ENCODE assay signal across 18 cellular contexts in the genomic region with DNA sequence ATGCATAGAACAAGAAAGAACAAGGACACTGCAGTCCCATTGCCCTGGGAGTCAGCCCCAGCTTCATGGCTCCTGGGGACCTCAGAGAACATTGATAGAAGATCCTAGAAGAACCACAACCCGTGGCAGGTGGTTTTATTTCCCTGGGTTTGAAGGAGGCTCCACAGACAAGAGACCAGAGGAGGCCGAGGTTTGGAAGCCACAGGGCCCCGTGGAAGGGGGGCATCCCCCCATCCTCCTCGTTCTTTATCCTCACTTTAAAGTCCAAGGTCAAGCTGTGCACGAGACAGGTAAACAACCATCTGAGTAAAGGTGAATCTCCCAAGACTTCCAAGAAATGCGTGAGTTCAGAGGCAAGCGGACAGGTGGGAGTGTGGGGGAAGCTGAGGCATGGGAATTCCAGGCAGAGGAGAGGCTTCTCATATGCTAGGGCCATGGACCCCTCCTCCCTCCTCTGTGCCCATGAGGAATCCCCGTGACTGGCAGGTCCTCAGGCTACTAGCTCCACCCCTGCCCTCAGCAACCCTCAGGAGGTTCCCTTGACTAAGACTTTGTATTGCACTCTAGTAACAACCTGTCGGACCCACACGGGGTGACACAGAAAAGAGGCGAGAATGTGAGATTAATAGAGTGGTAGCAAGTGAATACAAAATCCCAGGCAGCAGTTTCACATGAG. TPM values are rescaled to one million over a fixed set of nuclear protein-coding genes. Genes with fewer than 3 reads are reported as not detected.
A peak's percentile ranks its signal among the peaks of the same experiment; 100 is the strongest.
DNase-seq lines count a peak whose midpoint lies in the region; ATAC-seq and TF ChIP-seq lines count a peak whose summit lies in the region.
"Had no signal": no experiment of that assay in that cellular context is flagged by ENCODE, and none has a peak within 500 bp of the region (broad histone marks: within the 10 kb centered on the region; RNA-seq: fewer than 3 reads in every experiment).

No MANE protein-coding gene starts in this region.

- CTCF ChIA-PET in naive thymus-derived CD4-positive, alpha-beta T cell (lab: Charles Lee) = no interaction called here

- H3K9me3 ChIP-seq in right cardiac atrium (ENCODE audit: control insufficient read depth, low read length) (no peaks in the 10 kb centered on the region), upper lobe of right lung (no peaks in the 10 kb centered on the region)
- no peaks in the 10 kb centered on the region for H3K9me3 ChIP-seq in naive thymus-derived CD4-positive, alpha-beta T cell (ENCODE audit: control insufficient read depth in 2 of 3, low read length in 3 of 3)

- no peaks in the 10 kb centered on the region for H3K9me3 Mint-ChIP-seq in naive thymus-derived CD4-positive, alpha-beta T cell
- H3K9me3 Mint-ChIP-seq: activated naive CD4-positive, alpha-beta T cell treated with anti-CD3 and anti-CD28 coated beads, Interleukin-2, amount 50 U/mL, for 24 hours had no signal

- H3K4me1 Mint-ChIP-seq in naive thymus-derived CD4-positive, alpha-beta T cell = peaks cover 10 to 24% (median 14%) of the 10 kb centered on the region in 7 donors

- H3K27ac ChIP-seq in right cardiac atrium (ENCODE audit: low read length) (peak overlapping the region; percentile 55), coronary artery (peak overlapping the region in 1 of 2 donors; percentile 71), upper lobe of right lung (peak overlapping the region; percentile 82)
- H3K27ac ChIP-seq in naive thymus-derived CD4-positive, alpha-beta T cell (ENCODE audit: low read depth, low read length) = no peak overlapping the region

- H3K4me1 ChIP-seq in right cardiac atrium (ENCODE audit: control insufficient read depth, insufficient read depth, low read length) (peaks cover 6% of the 10 kb centered on the region), upper lobe of right lung (peaks cover 10% of the 10 kb centered on the region)
- H3K4me1 ChIP-seq in naive thymus-derived CD4-positive, alpha-beta T cell (ENCODE audit: control insufficient read depth in 2 of 2, insufficient read depth in 2 of 2, low read length in 2 of 2) = peaks cover 0 to 9% of the 10 kb centered on the region in 2 donors

- ATAC-seq in right cardiac atrium = no peak
- no peak for ATAC-seq in left ventricle myocardium superior
- no peak for ATAC-seq in naive thymus-derived CD4-positive, alpha-beta T cell
- ATAC-seq in upper lobe of right lung = no peak
- ATAC-seq in GM18858 (IDR thresholded peaks at IDR 0.05; ENCODE audit: unreplicated experiment) = no peak

- DNase-seq in right cardiac atrium (peak in 1 of 3 donors; percentile 32), left ventricle myocardium superior (no peak), coronary artery (ENCODE audit: low spot score) (peak; percentile 75), upper lobe of right lung (no peak), KBM-7 (no peak), C1 segment of cervical spinal cord (lab: John Stamatoyannopoulos, UW) (no peak)
- DNase-seq in naive thymus-derived CD4-positive, alpha-beta T cell = no peak
- DNase-seq: activated CD8-positive, alpha-beta memory T cell treated with anti-CD3 and anti-CD28 coated beads for 24 hours; central memory CD4-positive, alpha-beta T cell; erythroblast; mesendoderm; NCI-H1694; NCI-H526; stimulated activated CD4-positive, alpha-beta T cell treated with anti-CD3 and anti-CD28 coated beads, Interleukin-2, amount 100 ng/mL, for 48 hours; stimulated activated naive CD4-positive, alpha-beta T cell treated with Interleukin-2 at 50 U/mL for 16 hours; T1000 had no signal

- TF ChIP-seq CTCF in coronary artery (IDR thresholded peaks at IDR 0.05) (no peak), upper lobe of right lung (IDR thresholded peaks at IDR 0.05) (no peak)

- H3K4me3 Mint-ChIP-seq in naive thymus-derived CD4-positive, alpha-beta T cell = peak overlapping the region in 5 of 10 donors; percentile 1 to 38 (median 16)
- H3K4me3 Mint-ChIP-seq: activated naive CD4-positive, alpha-beta T cell treated with anti-CD3 and anti-CD28 coated beads, Interleukin-2, amount 50 U/mL, for 24 hours had no signal

- peaks cover 0 to 5% (median 3%) of the 10 kb centered on the region in 5 donors for H3K36me3 Mint-ChIP-seq in naive thymus-derived CD4-positive, alpha-beta T cell

- intact Hi-C loops in right cardiac atrium (cut with DNase I) = loop anchor here in 1 of 4 donors (10.0 kb wide), 1 partner anchor 116 kb away; the partner anchor contains the start of genes APOBR and CLN3
- intact Hi-C loops in left ventricle myocardium superior (cut with micrococcal nuclease) = no loop called here
- intact Hi-C loops in naive thymus-derived CD4-positive, alpha-beta T cell (cut with micrococcal nuclease) = no loop called here
- intact Hi-C loops in upper lobe of right lung (cut with DNase I) = no loop called here

- H3K27me3 ChIP-seq in right cardiac atrium (ENCODE audit: control insufficient read depth, insufficient read depth) (no peaks in the 10 kb centered on the region), upper lobe of right lung (no peaks in the 10 kb centered on the region)
- H3K27me3 ChIP-seq in naive thymus-derived CD4-positive, alpha-beta T cell (ENCODE audit: control insufficient read depth in 2 of 2, insufficient read depth in 2 of 2, low read length in 2 of 2) = no peaks in the 10 kb centered on the region

- in situ Hi-C loops in KBM-7 (cut with MboI; ENCODE audit: low pct_unique_long_range_greater_than_20kb, low sequenced_read_pairs) = no loop called here

- peak overlapping the region in 7 of 9 donors; percentile 29 to 62 (median 47) for H3K27ac Mint-ChIP-seq in naive thymus-derived CD4-positive, alpha-beta T cell
- H3K27ac Mint-ChIP-seq: activated naive CD4-positive, alpha-beta T cell treated with anti-CD3 and anti-CD28 coated beads, Interleukin-2, amount 50 U/mL, for 24 hours had no signal

- POLR2A ChIA-PET in naive thymus-derived CD4-positive, alpha-beta T cell (lab: Charles Lee) = interaction anchor here (0.9 to 1.4 kb wide), 3 partner anchors 13 to 16 kb away, joined by 3 to 5 read pairs (median 5); partner anchors contain the start of gene SULT1A2

- H3K36me3 ChIP-seq in naive thymus-derived CD4-positive, alpha-beta T cell (ENCODE audit: control insufficient read depth in 2 of 3, insufficient read depth in 3 of 3, low read length in 3 of 3) = no peaks in the 10 kb centered on the region
- H3K36me3 ChIP-seq in upper lobe of right lung = no peaks in the 10 kb centered on the region

- H3K4me3 ChIP-seq in right cardiac atrium (ENCODE audit: low read length) (no peak overlapping the region), coronary artery (no peak overlapping the region), upper lobe of right lung (peak overlapping the region; percentile 52)
- H3K4me3 ChIP-seq in naive thymus-derived CD4-positive, alpha-beta T cell (ENCODE audit: low read length) = no peak overlapping the region

- H3K27me3 Mint-ChIP-seq in naive thymus-derived CD4-positive, alpha-beta T cell = no peaks in the 10 kb centered on the region
- H3K27me3 Mint-ChIP-seq: activated naive CD4-positive, alpha-beta T cell treated with anti-CD3 and anti-CD28 coated beads, Interleukin-2, amount 50 U/mL, for 24 hours had no signal

- 82% methylated on average over 11 of the region's 11 CpGs for WGBS in right cardiac atrium

RNA-seq across cellular contexts. Expression of gene SULT1A1, which starts 0.9 kb away (rescaled TPM):
- total RNA-seq in right cardiac atrium (10 to 100 TPM; 18.8 to 26.9 (median 22.0) TPM), left ventricle myocardium superior (15.5 TPM), upper lobe of right lung (55.4 TPM)
- 29.1 TPM for polyA plus RNA-seq in right cardiac atrium
- total RNA-seq in naive thymus-derived CD4-positive, alpha-beta T cell = 10 to 100 TPM in 4 of 5 experiments, 1 to 10 TPM in 1; 9.2 to 70.8 (median 19.6) TPM
- polyA plus RNA-seq in naive thymus-derived CD4-positive, alpha-beta T cell = 10 to 100 TPM in 1 of 2 donors, 1 to 10 TPM in 1; 9.4 to 10.5 TPM

RNA-seq across cellular contexts. Expression of gene SULT1A2, which starts 13.9 kb away (rescaled TPM):
- 1 to 10 TPM; 2.1 to 3.8 (median 3.0) TPM for total RNA-seq in right cardiac atrium
- 2.1 TPM for polyA plus RNA-seq in right cardiac atrium
- 1.1 TPM for total RNA-seq in left ventricle myocardium superior
- total RNA-seq in naive thymus-derived CD4-positive, alpha-beta T cell = under 1 TPM; 0.21 to 0.73 (median 0.56) TPM
- under 1 TPM in 1 of 2 donors, not detected in 1; 0.38 TPM for polyA plus RNA-seq in naive thymus-derived CD4-positive, alpha-beta T cell
- 13.0 TPM for total RNA-seq in upper lobe of right lung

RNA-seq across cellular contexts. Expression of gene NPIPB8, which starts 27.1 kb away (rescaled TPM):
- total RNA-seq in right cardiac atrium (under 1 TPM in 2 of 4 donors, not detected in 2; 0.44 to 0.95 TPM), left ventricle myocardium superior (not detected), upper lobe of right lung (2.8 TPM)
- not detected for polyA plus RNA-seq in right cardiac atrium
- 1 to 10 TPM in 2 of 5 experiments, under 1 TPM in 2, not detected in 1; 0.88 to 3.0 (median 1.4) TPM for total RNA-seq in naive thymus-derived CD4-positive, alpha-beta T cell
- not detected for polyA plus RNA-seq in naive thymus-derived CD4-positive, alpha-beta T cell

RNA-seq across cellular contexts. Expression of gene SGF29, which starts 57.0 kb away (rescaled TPM):
- total RNA-seq in right cardiac atrium (10 to 100 TPM; 13.8 to 21.4 (median 19.1) TPM), left ventricle myocardium superior (20.4 TPM), upper lobe of right lung (33.5 TPM)
- polyA plus RNA-seq in right cardiac atrium = 18.2 TPM
- 10 to 100 TPM; 41.5 to 80.5 (median 55.0) TPM for total RNA-seq in naive thymus-derived CD4-positive, alpha-beta T cell
- 10 to 100 TPM; 68.2 to 85.6 TPM for polyA plus RNA-seq in naive thymus-derived CD4-positive, alpha-beta T cell
